In genomic region chr16:66493490-66494401, GRCh38 we compare ENCODE assay signal across 20 cellular contexts.
"Had no signal": no experiment of that assay in that cellular context is flagged by ENCODE, and none has a peak within 500 bp of the region (broad histone marks: within the 10 kb centered on the region; RNA-seq: fewer than 3 reads in every experiment).

No MANE protein-coding gene starts in this region.

- H3K36me3 Mint-ChIP-seq: T-cell had no signal

- H3K4me3 ChIP-seq: body of pancreas, colonic mucosa, neural progenitor cell, pancreas, SK-N-MC, spleen, tibial nerve, vagina had no signal

- ATAC-seq: activated T-cell treated with anti-CD3 and anti-CD28 coated beads, Interleukin-2, amount 50 U/mL, for 4 hours; body of pancreas; naive thymus-derived CD4-positive, alpha-beta T cell; pancreas; stimulated activated naive B cell treated with anti-CD40 and anti-IgM and Interleukin-4, amounts not matched to agents 10 μg/mL and 1 μg/mL and 100 μg/mL, for 72 hours; T-cell had no signal

- DNase-seq: activated CD4-positive, alpha-beta T cell treated with anti-CD3 and anti-CD28 coated beads, Interleukin-2, amount 10 ng/mL, durations not matched to agents 7 days and 5 days; activated naive CD4-positive, alpha-beta T cell treated with anti-CD3 and anti-CD28 coated beads for 36 hours; activated T-cell treated with anti-CD3 and anti-CD28 coated beads, Interleukin-2, amount 50 U/mL, for 4 hours; central memory CD4-positive, alpha-beta T cell; colonic mucosa; erythroblast; mesenchymal stem cell; naive thymus-derived CD4-positive, alpha-beta T cell; spleen; stimulated activated CD4-positive, alpha-beta T cell treated with anti-CD3 and anti-CD28 coated beads, Interleukin-4, amount 100 ng/mL, for 4 hours; stimulated activated naive B cell treated with anti-CD40 and anti-IgM and Interleukin-4, amounts not matched to agents 10 μg/mL and 1 μg/mL and 100 μg/mL, for 72 hours; substantia nigra; T-helper 9 cell had no signal

- H3K27me3 ChIP-seq: body of pancreas, colonic mucosa, neural progenitor cell, pancreas, spleen, tibial nerve, vagina had no signal

- H3K9me3 Mint-ChIP-seq: activated naive CD4-positive, alpha-beta T cell treated with anti-CD3 and anti-CD28 coated beads for 36 hours; activated T-cell treated with anti-CD3 and anti-CD28 coated beads, Interleukin-2, amount 50 U/mL, for 4 hours; T-cell had no signal

- H3K4me1 ChIP-seq: body of pancreas, colonic mucosa, neural progenitor cell, pancreas, tibial nerve, vagina had no signal

- H3K27ac Mint-ChIP-seq: activated CD4-positive, alpha-beta T cell treated with anti-CD3 and anti-CD28 coated beads, Interleukin-2, amount 10 ng/mL, durations not matched to agents 7 days and 5 days; activated naive CD4-positive, alpha-beta T cell treated with anti-CD3 and anti-CD28 coated beads for 36 hours; naive thymus-derived CD4-positive, alpha-beta T cell; neural progenitor cell; stimulated activated naive B cell treated with anti-CD40 and anti-IgM and Interleukin-4, amounts not matched to agents 10 μg/mL and 1 μg/mL and 100 μg/mL, for 72 hours; T-cell had no signal

- H3K9me3 ChIP-seq: body of pancreas, colonic mucosa, pancreas, spleen, tibial nerve, vagina had no signal

- H3K27me3 Mint-ChIP-seq: T-cell had no signal

- H3K27ac ChIP-seq: body of pancreas, colonic mucosa, neural progenitor cell, pancreas, SK-N-MC, spleen, tibial nerve, vagina had no signal

- H3K4me3 Mint-ChIP-seq: activated CD4-positive, alpha-beta T cell treated with anti-CD3 and anti-CD28 coated beads, Interleukin-2, amount 10 ng/mL, durations not matched to agents 7 days and 5 days; activated naive CD4-positive, alpha-beta T cell treated with anti-CD3 and anti-CD28 coated beads for 36 hours; activated T-cell treated with anti-CD3 and anti-CD28 coated beads, Interleukin-2, amount 50 U/mL, for 4 hours; naive thymus-derived CD4-positive, alpha-beta T cell; neural progenitor cell; stimulated activated naive B cell treated with anti-CD40 and anti-IgM and Interleukin-4, amounts not matched to agents 10 μg/mL and 1 μg/mL and 100 μg/mL, for 72 hours; T-cell had no signal

- H3K36me3 ChIP-seq: colonic mucosa, neural progenitor cell, pancreas, spleen, vagina had no signal

- H3K4me1 Mint-ChIP-seq: activated CD4-positive, alpha-beta T cell treated with anti-CD3 and anti-CD28 coated beads, Interleukin-2, amount 10 ng/mL, durations not matched to agents 7 days and 5 days; neural progenitor cell; T-cell had no signal
